Comparison of ENCODE assay signal across 9 cellular contexts in the genomic region with DNA sequence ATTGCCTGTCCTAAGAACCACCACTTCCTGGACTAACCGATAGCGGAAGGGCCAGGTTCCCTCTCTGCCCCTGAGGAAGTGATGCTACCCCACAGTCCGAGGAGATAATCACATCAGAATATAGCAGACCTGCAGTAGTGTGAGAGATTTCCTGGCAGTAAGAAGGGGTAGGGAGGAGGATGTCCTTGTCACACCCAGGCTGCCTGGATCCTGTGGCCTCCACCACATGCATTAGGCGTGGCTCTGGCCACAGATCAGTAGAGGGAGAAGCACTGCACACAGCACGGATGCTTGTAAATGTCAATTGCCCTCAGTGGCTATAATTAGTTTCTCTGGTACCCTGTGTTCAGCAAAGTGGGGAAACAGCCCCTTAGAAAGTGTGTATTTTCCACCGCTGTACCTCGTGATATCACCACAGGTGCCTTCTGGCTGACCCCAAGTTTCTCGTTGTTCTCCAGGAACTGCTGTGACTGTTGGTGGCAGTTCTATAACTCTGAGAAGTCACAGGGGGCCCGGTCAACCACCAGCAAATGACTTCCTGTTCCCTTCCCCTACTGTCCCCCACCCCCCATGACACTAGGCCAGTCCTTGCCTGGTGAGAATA.
DNase-seq lines count a peak whose midpoint lies in the region; ATAC-seq, FAIRE-seq and TF ChIP-seq lines count a peak whose summit lies in the region.
"Had no signal": no experiment of that assay in that cellular context is flagged by ENCODE, and none has a peak within 500 bp of the region (broad histone marks: within the 10 kb centered on the region; RNA-seq: fewer than 3 reads in every experiment).

No MANE protein-coding gene starts in this region.

- no peak for FAIRE-seq in RCC 7860 (lab: Jason Lieb, UNC)
- FAIRE-seq: pancreas had no signal

- H3K27me3 Mint-ChIP-seq in activated naive CD8-positive, alpha-beta T cell treated with anti-CD3 and anti-CD28 coated beads for 36 hours, result no peaks in the 10 kb centered on the region

- peaks cover 82% of the 10 kb centered on the region for H3K4me1 Mint-ChIP-seq in activated naive CD8-positive, alpha-beta T cell treated with anti-CD3 and anti-CD28 coated beads for 36 hours

- DNase-seq in GM12864 (ENCODE audit: low read depth) (peak; percentile 49), NCI-H226 (no peak), AG08395 (ENCODE audit: low spot score) (no peak), RCC 7860 (ENCODE audit: low spot score) (no peak), NCI-H187 treated with DMSO at 0.1 percent for 48 hours (lab: John Stamatoyannopoulos, UW) (no peak)
- peak; percentile 78 for DNase-seq in activated naive CD8-positive, alpha-beta T cell treated with anti-CD3 and anti-CD28 coated beads for 36 hours
- DNase-seq: pancreas had no signal

- H3K36me3 Mint-ChIP-seq in activated naive CD8-positive, alpha-beta T cell treated with anti-CD3 and anti-CD28 coated beads for 36 hours, result peaks cover 25% of the 10 kb centered on the region

- no peak overlapping the region for H3K4me3 ChIP-seq in GM12864 (ENCODE audit: low read depth, low read length)
- H3K4me3 ChIP-seq: pancreas had no signal

- peak overlapping the region; percentile 49 for H3K4me3 Mint-ChIP-seq in activated naive CD8-positive, alpha-beta T cell treated with anti-CD3 and anti-CD28 coated beads for 36 hours

- H3K27ac Mint-ChIP-seq in activated naive CD8-positive, alpha-beta T cell treated with anti-CD3 and anti-CD28 coated beads for 36 hours, result peak overlapping the region; percentile 91

- peak; percentile 80 for ATAC-seq in GM21367 (IDR thresholded peaks at IDR 0.05; ENCODE audit: unreplicated experiment)
- ATAC-seq in HG03565 (IDR thresholded peaks at IDR 0.05; ENCODE audit: unreplicated experiment), result peak; percentile 83

- TF ChIP-seq CTCF in GM12864 (IDR thresholded peaks at IDR 0.05; ENCODE audit: low read depth, low read length, missing control alignments), result no peak

- H3K9me3 Mint-ChIP-seq in activated naive CD8-positive, alpha-beta T cell treated with anti-CD3 and anti-CD28 coated beads for 36 hours, result no peaks in the 10 kb centered on the region

Comparison
In these comparisons a context has a peak if more than half of its experiments do, and no peak if none do; other contexts are left out.
1. DNase-seq: peak in GM12864 (single experiment) and activated naive CD8-positive, alpha-beta T cell treated with anti-CD3 and anti-CD28 coated beads for 36 hours (single experiment); none in NCI-H226 (single experiment), AG08395 (single experiment), RCC 7860 (single experiment) and NCI-H187 treated with DMSO at 0.1 percent for 48 hours (single experiment).